Comparison of ENCODE assay signal across 1 cellular context in the genomic region with DNA sequence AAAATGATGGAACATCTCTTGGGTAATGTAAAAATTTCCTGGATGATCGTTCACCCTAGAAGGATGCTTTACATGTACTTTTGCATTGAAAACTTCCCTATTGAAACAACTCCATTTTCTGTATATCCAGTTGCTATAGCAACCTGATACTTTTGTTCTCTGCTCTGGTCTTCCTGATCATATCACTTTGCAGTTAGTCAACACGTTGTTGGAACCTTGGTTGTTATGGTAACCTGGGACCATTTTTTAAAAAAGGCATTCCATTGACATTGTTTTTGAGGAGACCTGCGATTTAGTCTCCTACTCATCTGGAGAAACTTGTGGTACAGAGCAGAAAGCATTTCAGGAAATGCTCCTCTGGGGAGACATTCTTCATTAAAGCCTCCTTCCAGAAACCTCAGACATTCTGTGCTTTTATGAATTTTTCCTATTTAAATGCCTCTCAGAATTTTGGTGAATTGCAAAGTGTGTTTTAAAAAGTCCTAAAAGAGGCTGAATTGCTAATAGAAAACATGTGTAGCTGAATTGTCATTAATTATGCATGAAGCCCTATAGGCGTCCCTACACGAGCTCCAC.
TF ChIP-seq lines count a peak whose summit lies in the region.

No MANE protein-coding gene starts in this region.

TF ChIP-seq in GM23338, 12 proteins besides CTCF, POLR2A, EP300 and RAD21 (continued from another document):
- TF ChIP-seq, protein P1, sequence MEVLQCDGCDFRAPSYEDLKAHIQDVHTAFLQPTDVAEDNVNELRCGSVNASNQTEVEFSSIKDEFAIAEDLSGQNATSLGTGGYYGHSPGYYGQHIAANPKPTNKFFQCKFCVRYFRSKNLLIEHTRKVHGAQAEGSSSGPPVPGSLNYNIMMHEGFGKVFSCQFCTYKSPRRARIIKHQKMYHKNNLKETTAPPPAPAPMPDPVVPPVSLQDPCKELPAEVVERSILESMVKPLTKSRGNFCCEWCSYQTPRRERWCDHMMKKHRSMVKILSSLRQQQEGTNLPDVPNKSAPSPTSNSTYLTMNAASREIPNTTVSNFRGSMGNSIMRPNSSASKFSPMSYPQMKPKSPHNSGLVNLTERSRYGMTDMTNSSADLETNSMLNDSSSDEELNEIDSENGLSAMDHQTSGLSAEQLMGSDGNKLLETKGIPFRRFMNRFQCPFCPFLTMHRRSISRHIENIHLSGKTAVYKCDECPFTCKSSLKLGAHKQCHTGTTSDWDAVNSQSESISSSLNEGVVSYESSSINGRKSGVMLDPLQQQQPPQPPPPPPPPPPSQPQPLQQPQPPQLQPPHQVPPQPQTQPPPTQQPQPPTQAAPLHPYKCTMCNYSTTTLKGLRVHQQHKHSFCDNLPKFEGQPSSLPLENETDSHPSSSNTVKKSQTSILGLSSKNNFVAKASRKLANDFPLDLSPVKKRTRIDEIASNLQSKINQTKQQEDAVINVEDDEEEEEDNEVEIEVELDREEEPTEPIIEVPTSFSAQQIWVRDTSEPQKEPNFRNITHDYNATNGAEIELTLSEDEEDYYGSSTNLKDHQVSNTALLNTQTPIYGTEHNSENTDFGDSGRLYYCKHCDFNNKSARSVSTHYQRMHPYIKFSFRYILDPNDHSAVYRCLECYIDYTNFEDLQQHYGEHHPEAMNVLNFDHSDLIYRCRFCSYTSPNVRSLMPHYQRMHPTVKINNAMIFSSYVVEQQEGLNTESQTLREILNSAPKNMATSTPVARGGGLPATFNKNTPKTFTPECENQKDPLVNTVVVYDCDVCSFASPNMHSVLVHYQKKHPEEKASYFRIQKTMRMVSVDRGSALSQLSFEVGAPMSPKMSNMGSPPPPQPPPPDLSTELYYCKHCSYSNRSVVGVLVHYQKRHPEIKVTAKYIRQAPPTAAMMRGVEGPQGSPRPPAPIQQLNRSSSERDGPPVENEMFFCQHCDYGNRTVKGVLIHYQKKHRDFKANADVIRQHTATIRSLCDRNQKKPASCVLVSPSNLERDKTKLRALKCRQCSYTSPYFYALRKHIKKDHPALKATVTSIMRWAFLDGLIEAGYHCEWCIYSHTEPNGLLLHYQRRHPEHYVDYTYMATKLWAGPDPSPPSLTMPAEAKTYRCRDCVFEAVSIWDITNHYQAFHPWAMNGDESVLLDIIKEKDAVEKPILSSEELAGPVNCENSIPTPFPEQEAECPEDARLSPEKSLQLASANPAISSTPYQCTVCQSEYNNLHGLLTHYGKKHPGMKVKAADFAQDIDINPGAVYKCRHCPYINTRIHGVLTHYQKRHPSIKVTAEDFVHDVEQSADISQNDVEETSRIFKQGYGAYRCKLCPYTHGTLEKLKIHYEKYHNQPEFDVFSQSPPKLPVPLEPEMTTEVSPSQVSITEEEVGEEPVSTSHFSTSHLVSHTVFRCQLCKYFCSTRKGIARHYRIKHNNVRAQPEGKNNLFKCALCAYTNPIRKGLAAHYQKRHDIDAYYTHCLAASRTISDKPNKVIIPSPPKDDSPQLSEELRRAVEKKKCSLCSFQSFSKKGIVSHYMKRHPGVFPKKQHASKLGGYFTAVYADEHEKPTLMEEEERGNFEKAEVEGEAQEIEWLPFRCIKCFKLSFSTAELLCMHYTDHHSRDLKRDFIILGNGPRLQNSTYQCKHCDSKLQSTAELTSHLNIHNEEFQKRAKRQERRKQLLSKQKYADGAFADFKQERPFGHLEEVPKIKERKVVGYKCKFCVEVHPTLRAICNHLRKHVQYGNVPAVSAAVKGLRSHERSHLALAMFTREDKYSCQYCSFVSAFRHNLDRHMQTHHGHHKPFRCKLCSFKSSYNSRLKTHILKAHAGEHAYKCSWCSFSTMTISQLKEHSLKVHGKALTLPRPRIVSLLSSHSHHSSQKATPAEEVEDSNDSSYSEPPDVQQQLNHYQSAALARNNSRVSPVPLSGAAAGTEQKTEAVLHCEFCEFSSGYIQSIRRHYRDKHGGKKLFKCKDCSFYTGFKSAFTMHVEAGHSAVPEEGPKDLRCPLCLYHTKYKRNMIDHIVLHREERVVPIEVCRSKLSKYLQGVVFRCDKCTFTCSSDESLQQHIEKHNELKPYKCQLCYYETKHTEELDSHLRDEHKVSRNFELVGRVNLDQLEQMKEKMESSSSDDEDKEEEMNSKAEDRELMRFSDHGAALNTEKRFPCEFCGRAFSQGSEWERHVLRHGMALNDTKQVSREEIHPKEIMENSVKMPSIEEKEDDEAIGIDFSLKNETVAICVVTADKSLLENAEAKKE (CRISPR knock-in tag; IDR thresholded peaks at IDR 0.05), result no peak
- no peak for TF ChIP-seq EZH2phosphoT487 (IDR thresholded peaks at IDR 0.05; ENCODE audit: unreplicated experiment)
- no peak for TF ChIP-seq ZNF114 (CRISPR knock-in tag; IDR thresholded peaks at IDR 0.05)
